ENCODE assay signal across 1 cellular context in genomic region chr19:47433121-47433520, GRCh38.
TF ChIP-seq lines count a peak whose summit lies in the region.

No MANE protein-coding gene starts in this region.

TF ChIP-seq in HCT116, 20 proteins besides CTCF, POLR2A, EP300 and RAD21 (continued from another document):
- TF ChIP-seq REST (IDR thresholded peaks at IDR 0.05; ENCODE audit: low read depth): no peak
- no peak for TF ChIP-seq ATF3 (IDR thresholded peaks at IDR 0.05)
- TF ChIP-seq EZH2phosphoT487 (IDR thresholded peaks at IDR 0.05; ENCODE audit: borderline replicate concordance): no peak
